1 cellular context compared by ENCODE assay signal in the genomic region with DNA sequence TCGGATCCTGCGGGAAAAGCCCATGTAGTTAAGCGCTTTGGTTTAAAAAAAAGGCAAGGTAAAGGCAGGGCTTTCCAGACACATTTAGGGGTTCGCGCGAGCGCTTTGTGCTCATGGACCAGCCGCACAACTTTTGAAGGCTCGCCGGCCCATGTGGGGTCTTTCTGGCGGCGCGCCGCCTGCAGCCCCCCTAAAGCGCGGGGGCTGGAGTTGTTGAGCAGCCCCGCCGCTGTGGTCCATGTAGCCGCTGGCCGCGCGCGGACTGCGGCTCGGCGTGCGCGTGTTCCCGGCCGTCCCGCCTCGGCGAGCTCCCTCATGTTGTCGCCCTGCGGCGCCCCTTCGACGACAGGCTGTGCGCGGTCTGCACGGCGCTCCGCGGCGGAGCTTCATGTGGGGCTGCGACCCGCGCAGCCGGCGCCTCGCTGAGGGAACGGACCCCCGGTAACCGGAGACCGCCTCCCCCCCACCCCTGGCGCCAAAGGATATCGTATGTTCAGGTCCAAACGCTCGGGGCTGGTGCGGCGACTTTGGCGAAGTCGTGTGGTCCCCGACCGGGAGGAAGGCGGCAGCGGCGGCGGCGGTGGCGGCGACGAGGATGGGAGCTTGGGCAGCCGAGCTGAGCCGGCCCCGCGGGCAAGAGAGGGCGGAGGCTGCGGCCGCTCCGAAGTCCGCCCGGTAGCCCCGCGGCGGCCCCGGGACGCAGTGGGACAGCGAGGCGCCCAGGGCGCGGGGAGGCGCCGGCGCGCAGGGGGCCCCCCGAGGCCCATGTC.
TF ChIP-seq lines count a peak whose summit lies in the region.

No MANE protein-coding gene starts in this region.

TF ChIP-seq in HEK293, 187 proteins besides CTCF, POLR2A, EP300 and RAD21 (continued from another document and continues in another):
- TF ChIP-seq, protein P1, sequence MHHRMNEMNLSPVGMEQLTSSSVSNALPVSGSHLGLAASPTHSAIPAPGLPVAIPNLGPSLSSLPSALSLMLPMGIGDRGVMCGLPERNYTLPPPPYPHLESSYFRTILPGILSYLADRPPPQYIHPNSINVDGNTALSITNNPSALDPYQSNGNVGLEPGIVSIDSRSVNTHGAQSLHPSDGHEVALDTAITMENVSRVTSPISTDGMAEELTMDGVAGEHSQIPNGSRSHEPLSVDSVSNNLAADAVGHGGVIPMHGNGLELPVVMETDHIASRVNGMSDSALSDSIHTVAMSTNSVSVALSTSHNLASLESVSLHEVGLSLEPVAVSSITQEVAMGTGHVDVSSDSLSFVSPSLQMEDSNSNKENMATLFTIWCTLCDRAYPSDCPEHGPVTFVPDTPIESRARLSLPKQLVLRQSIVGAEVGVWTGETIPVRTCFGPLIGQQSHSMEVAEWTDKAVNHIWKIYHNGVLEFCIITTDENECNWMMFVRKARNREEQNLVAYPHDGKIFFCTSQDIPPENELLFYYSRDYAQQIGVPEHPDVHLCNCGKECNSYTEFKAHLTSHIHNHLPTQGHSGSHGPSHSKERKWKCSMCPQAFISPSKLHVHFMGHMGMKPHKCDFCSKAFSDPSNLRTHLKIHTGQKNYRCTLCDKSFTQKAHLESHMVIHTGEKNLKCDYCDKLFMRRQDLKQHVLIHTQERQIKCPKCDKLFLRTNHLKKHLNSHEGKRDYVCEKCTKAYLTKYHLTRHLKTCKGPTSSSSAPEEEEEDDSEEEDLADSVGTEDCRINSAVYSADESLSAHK (tag by site-specific recombination; IDR thresholded peaks at IDR 0.05), result no peak
- TF ChIP-seq BCL11B (tag by site-specific recombination; IDR thresholded peaks at IDR 0.05; ENCODE audit: low read depth) (0 out of 2 replicates have a peak, but pooled peaks have one; percentile 30), ZNF155 (tag by site-specific recombination; IDR thresholded peaks at IDR 0.05) (no peak), ZNF146 (tag by site-specific recombination; IDR thresholded peaks at IDR 0.05) (no peak), ZNF660 (tag by site-specific recombination; IDR thresholded peaks at IDR 0.05) (no peak), ZNF558 (tag by site-specific recombination; IDR thresholded peaks at IDR 0.05) (no peak), ZNF629 (tag by site-specific recombination; IDR thresholded peaks at IDR 0.05) (no peak), ZNF549 (tag by site-specific recombination; IDR thresholded peaks at IDR 0.05) (no peak), YY2 (tag by site-specific recombination; IDR thresholded peaks at IDR 0.05) (peak; percentile 48; the same call in 1 of the 2 replicates), ZNF792 (tag by site-specific recombination; IDR thresholded peaks at IDR 0.05) (no peak), ZNF23 (tag by site-specific recombination; IDR thresholded peaks at IDR 0.05; ENCODE audit: borderline replicate concordance) (no peak), TSHZ1 (tag by site-specific recombination; IDR thresholded peaks at IDR 0.05; ENCODE audit: borderline replicate concordance) (no peak; the same call in 1 of the 2 replicates), ZNF302 (tag by site-specific recombination; IDR thresholded peaks at IDR 0.05; ENCODE audit: low read depth) (no peak), ZNF132 (tag by site-specific recombination; IDR thresholded peaks at IDR 0.05; ENCODE audit: borderline replicate concordance) (no peak), ZNF830 (tag by site-specific recombination; IDR thresholded peaks at IDR 0.05; ENCODE audit: low read depth) (no peak), ZNF785 (tag by site-specific recombination; IDR thresholded peaks at IDR 0.05) (no peak), KLF8 (tag by site-specific recombination; IDR thresholded peaks at IDR 0.05) (no peak), ZNF514 (tag by site-specific recombination; IDR thresholded peaks at IDR 0.05) (no peak), ZBTB48 (tag by site-specific recombination; IDR thresholded peaks at IDR 0.05) (0 out of 2 replicates have a peak, but pooled peaks have one; percentile 42), ZNF391 (tag by site-specific recombination; IDR thresholded peaks at IDR 0.05; ENCODE audit: borderline replicate concordance, low read depth) (no peak), ZNF530 (tag by site-specific recombination; IDR thresholded peaks at IDR 0.05; ENCODE audit: low read depth) (no peak), SP3 (tag by site-specific recombination; IDR thresholded peaks at IDR 0.05) (no peak), ZNF354C (tag by site-specific recombination; IDR thresholded peaks at IDR 0.05; ENCODE audit: borderline replicate concordance, low read depth) (no peak), ZBTB21 (tag by site-specific recombination; IDR thresholded peaks at IDR 0.05) (no peak), MYNN (tag by site-specific recombination; IDR thresholded peaks at IDR 0.05; ENCODE audit: borderline replicate concordance) (no peak), ZNF843 (tag by site-specific recombination; IDR thresholded peaks at IDR 0.05) (no peak), ZNF76 (tag by site-specific recombination; IDR thresholded peaks at IDR 0.05; ENCODE audit: borderline replicate concordance, low read depth) (peak; percentile 37; the same call in 1 of the 2 replicates), ZBTB8A (tag by site-specific recombination; IDR thresholded peaks at IDR 0.05) (peak; percentile 90), ZBTB17 (tag by site-specific recombination; IDR thresholded peaks at IDR 0.05) (no peak), ZNF704 (tag by site-specific recombination; IDR thresholded peaks at IDR 0.05) (no peak), ZIC2 (tag by site-specific recombination; IDR thresholded peaks at IDR 0.05) (no peak), ZNF341 (tag by site-specific recombination; IDR thresholded peaks at IDR 0.05; ENCODE audit: low read depth) (no peak), ZNF214 (tag by site-specific recombination; IDR thresholded peaks at IDR 0.05; ENCODE audit: borderline replicate concordance) (no peak), ZNF768 (tag by site-specific recombination; IDR thresholded peaks at IDR 0.05) (no peak), OSR2 (tag by site-specific recombination; IDR thresholded peaks at IDR 0.05) (no peak), ZNF561 (tag by site-specific recombination; IDR thresholded peaks at IDR 0.05; ENCODE audit: borderline replicate concordance) (no peak), HOXA7 (CRISPR knock-in tag; IDR thresholded peaks at IDR 0.05; ENCODE audit: borderline replicate concordance) (no peak), ZNF2 (tag by site-specific recombination; IDR thresholded peaks at IDR 0.05) (0 out of 2 replicates have a peak, but pooled peaks have one; percentile 30), ZNF175 (tag by site-specific recombination; IDR thresholded peaks at IDR 0.05) (no peak), ZEB2 (tag by site-specific recombination; IDR thresholded peaks at IDR 0.05) (peak; percentile 49), ZFP3 (tag by site-specific recombination; IDR thresholded peaks at IDR 0.05; ENCODE audit: low read depth) (no peak), ZNF423 (tag by site-specific recombination; IDR thresholded peaks at IDR 0.05) (no peak), OVOL3 (tag by site-specific recombination; IDR thresholded peaks at IDR 0.05) (no peak), IKZF3 (tag by site-specific recombination; IDR thresholded peaks at IDR 0.05) (no peak)
- TF ChIP-seq, protein P2, sequence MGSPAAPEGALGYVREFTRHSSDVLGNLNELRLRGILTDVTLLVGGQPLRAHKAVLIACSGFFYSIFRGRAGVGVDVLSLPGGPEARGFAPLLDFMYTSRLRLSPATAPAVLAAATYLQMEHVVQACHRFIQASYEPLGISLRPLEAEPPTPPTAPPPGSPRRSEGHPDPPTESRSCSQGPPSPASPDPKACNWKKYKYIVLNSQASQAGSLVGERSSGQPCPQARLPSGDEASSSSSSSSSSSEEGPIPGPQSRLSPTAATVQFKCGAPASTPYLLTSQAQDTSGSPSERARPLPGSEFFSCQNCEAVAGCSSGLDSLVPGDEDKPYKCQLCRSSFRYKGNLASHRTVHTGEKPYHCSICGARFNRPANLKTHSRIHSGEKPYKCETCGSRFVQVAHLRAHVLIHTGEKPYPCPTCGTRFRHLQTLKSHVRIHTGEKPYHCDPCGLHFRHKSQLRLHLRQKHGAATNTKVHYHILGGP (tag by site-specific recombination; IDR thresholded peaks at IDR 0.05), result no peak
- TF ChIP-seq, protein P3, sequence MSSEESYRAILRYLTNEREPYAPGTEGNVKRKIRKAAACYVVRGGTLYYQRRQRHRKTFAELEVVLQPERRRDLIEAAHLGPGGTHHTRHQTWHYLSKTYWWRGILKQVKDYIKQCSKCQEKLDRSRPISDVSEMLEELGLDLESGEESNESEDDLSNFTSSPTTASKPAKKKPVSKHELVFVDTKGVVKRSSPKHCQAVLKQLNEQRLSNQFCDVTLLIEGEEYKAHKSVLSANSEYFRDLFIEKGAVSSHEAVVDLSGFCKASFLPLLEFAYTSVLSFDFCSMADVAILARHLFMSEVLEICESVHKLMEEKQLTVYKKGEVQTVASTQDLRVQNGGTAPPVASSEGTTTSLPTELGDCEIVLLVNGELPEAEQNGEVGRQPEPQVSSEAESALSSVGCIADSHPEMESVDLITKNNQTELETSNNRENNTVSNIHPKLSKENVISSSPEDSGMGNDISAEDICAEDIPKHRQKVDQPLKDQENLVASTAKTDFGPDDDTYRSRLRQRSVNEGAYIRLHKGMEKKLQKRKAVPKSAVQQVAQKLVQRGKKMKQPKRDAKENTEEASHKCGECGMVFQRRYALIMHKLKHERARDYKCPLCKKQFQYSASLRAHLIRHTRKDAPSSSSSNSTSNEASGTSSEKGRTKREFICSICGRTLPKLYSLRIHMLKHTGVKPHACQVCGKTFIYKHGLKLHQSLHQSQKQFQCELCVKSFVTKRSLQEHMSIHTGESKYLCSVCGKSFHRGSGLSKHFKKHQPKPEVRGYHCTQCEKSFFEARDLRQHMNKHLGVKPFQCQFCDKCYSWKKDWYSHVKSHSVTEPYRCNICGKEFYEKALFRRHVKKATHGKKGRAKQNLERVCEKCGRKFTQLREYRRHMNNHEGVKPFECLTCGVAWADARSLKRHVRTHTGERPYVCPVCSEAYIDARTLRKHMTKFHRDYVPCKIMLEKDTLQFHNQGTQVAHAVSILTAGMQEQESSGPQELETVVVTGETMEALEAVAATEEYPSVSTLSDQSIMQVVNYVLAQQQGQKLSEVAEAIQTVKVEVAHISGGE (tag by site-specific recombination; conservative IDR thresholded peaks at IDR 0.05; ENCODE audit: low read depth), result no peak
- TF ChIP-seq, protein P4, sequence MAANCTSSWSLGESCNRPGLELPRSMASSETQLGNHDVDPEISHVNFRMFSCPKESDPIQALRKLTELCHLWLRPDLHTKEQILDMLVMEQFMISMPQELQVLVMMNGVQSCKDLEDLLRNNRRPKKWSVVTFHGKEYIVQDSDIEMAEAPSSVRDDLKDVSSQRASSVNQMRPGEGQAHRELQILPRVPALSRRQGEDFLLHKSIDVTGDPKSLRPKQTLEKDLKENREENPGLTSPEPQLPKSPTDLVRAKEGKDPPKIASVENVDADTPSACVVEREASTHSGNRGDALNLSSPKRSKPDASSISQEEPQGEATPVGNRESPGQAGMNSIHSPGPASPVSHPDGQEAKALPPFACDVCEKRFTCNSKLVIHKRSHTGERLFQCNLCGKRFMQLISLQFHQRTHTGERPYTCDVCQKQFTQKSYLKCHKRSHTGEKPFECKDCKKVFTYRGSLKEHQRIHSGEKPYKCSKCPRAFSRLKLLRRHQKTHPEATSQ (tag by site-specific recombination; IDR thresholded peaks at IDR 0.05), result peak; percentile 85; the same call in 1 of the 2 replicates
- TF ChIP-seq, protein P5, sequence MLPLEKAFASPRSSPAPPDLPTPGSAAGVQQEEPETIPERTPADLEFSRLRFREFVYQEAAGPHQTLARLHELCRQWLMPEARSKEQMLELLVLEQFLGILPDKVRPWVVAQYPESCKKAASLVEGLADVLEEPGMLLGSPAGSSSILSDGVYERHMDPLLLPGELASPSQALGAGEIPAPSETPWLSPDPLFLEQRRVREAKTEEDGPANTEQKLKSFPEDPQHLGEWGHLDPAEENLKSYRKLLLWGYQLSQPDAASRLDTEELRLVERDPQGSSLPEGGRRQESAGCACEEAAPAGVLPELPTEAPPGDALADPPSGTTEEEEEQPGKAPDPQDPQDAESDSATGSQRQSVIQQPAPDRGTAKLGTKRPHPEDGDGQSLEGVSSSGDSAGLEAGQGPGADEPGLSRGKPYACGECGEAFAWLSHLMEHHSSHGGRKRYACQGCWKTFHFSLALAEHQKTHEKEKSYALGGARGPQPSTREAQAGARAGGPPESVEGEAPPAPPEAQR (tag by site-specific recombination; IDR thresholded peaks at IDR 0.05), result no peak
- TF ChIP-seq, protein P6, sequence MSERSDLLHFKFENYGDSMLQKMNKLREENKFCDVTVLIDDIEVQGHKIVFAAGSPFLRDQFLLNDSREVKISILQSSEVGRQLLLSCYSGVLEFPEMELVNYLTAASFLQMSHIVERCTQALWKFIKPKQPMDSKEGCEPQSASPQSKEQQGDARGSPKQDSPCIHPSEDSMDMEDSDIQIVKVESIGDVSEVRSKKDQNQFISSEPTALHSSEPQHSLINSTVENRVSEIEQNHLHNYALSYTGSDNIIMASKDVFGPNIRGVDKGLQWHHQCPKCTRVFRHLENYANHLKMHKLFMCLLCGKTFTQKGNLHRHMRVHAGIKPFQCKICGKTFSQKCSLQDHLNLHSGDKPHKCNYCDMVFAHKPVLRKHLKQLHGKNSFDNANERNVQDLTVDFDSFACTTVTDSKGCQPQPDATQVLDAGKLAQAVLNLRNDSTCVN (tag by site-specific recombination; optimal IDR thresholded peaks at IDR 0.05), result peak; percentile 93
